27 cellular contexts compared by ENCODE assay signal in genomic region chr10:82949816-82950575, GRCh38.
"Had no signal": no experiment of that assay in that cellular context is flagged by ENCODE, and none has a peak within 500 bp of the region (broad histone marks: within the 10 kb centered on the region; RNA-seq: fewer than 3 reads in every experiment).

No MANE protein-coding gene starts in this region.

- H3K27ac ChIP-seq: colonic mucosa, epithelial cell of prostate, esophagus squamous epithelium, gastrocnemius medialis, heart right ventricle, left lung, lower lobe of right lung had no signal

- H3K27me3 ChIP-seq: colonic mucosa, esophagus squamous epithelium, gastrocnemius medialis, heart right ventricle, left lung had no signal

- FAIRE-seq: endometrium, islet of Langerhans, keratinocyte had no signal

- H3K4me1 Mint-ChIP-seq: naive thymus-derived CD4-positive, alpha-beta T cell had no signal

- H3K27ac Mint-ChIP-seq: dendritic cell treated with granulocyte-macrophage colony-stimulating factor and Interleukin-4, amounts not matched to agents 40 ng/mL and 50 ng/mL, for 4 days; effector memory CD8-positive, alpha-beta T cell; endodermal cell; naive thymus-derived CD4-positive, alpha-beta T cell had no signal

- H3K4me1 ChIP-seq: colonic mucosa, esophagus squamous epithelium, gastrocnemius medialis, heart right ventricle, left lung, lower lobe of right lung had no signal

- ATAC-seq: effector memory CD8-positive, alpha-beta T cell; esophagus mucosa; gastrocnemius medialis; heart right ventricle; left cardiac atrium; left lung; left ventricle myocardium superior; lower lobe of right lung; naive thymus-derived CD4-positive, alpha-beta T cell had no signal

- DNase-seq: colonic mucosa; cortex of kidney; effector CD8-positive, alpha-beta T cell; effector memory CD8-positive, alpha-beta T cell; endodermal cell; erythroblast; esophagus squamous epithelium; foreskin fibroblast; foreskin melanocyte; gastrocnemius medialis; glutamatergic neuron; head of caudate nucleus; heart right ventricle; hippocampal formation; left cardiac atrium; left lung; left ventricle myocardium superior; lower lobe of right lung; mesenchymal stem cell; midbrain; naive thymus-derived CD4-positive, alpha-beta T cell had no signal

- H3K9me3 ChIP-seq: colonic mucosa, esophagus squamous epithelium, left lung, lower lobe of right lung had no signal

- H3K4me3 Mint-ChIP-seq: dendritic cell treated with granulocyte-macrophage colony-stimulating factor and Interleukin-4, amounts not matched to agents 40 ng/mL and 50 ng/mL, for 4 days; effector memory CD8-positive, alpha-beta T cell; endodermal cell; naive thymus-derived CD4-positive, alpha-beta T cell had no signal

- H3K4me3 ChIP-seq: colonic mucosa, esophagus squamous epithelium, gastrocnemius medialis, heart right ventricle, left lung, lower lobe of right lung had no signal

- H3K27me3 Mint-ChIP-seq: dendritic cell treated with granulocyte-macrophage colony-stimulating factor and Interleukin-4, amounts not matched to agents 40 ng/mL and 50 ng/mL, for 4 days; effector memory CD8-positive, alpha-beta T cell; naive thymus-derived CD4-positive, alpha-beta T cell had no signal

- H3K36me3 ChIP-seq: colonic mucosa, esophagus squamous epithelium, gastrocnemius medialis, heart right ventricle, left lung, lower lobe of right lung had no signal

- H3K36me3 Mint-ChIP-seq: naive thymus-derived CD4-positive, alpha-beta T cell had no signal
